ENCODE assay signal across 11 cellular contexts in the genomic region with DNA sequence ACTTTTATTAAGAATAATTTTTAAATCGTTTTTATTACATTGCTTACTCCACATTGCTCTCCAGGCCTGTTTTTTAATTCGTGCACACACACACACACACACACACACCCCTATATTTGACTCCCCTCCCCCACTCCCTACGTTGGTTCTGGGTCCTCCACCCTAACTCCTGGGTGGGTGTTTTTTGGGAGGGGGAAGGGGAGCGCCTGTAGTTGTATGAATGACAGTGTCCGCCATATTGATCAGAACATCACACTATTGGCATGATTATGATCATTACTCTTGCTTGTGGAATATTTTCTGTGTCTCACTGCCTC. TPM values are rescaled to one million over a fixed set of nuclear protein-coding genes. Genes with fewer than 3 reads are reported as not detected.
DNase-seq lines count a peak whose midpoint lies in the region; TF ChIP-seq lines count a peak whose summit lies in the region.
"Had no signal": no experiment of that assay in that cellular context is flagged by ENCODE, and none has a peak within 500 bp of the region (broad histone marks: within the 10 kb centered on the region; RNA-seq: fewer than 3 reads in every experiment).

No MANE protein-coding gene starts in this region.

- no peak overlapping the region for H3K4me3 ChIP-seq in CD8-positive, alpha-beta memory T cell (ENCODE audit: low read length)
- H3K4me3 ChIP-seq in colonic mucosa = peak overlapping the region; percentile 45
- H3K4me3 ChIP-seq in ovary = peak overlapping the region; percentile 73
- H3K4me3 ChIP-seq in Peyer's patch = peak overlapping the region in 2 of 4 donors; percentile 60 to 75

- peaks cover 33 to 53% (median 40%) of the 10 kb centered on the region in 3 donors for H3K4me1 Mint-ChIP-seq in CD8-positive, alpha-beta memory T cell
- H3K4me1 Mint-ChIP-seq in IgD-negative memory B cell = peaks cover 6 to 12% (median 10%) of the 10 kb centered on the region in 3 donors

- peaks cover 12 to 29% of the 10 kb centered on the region in 2 donors for H3K27me3 Mint-ChIP-seq in CD8-positive, alpha-beta memory T cell
- H3K27me3 Mint-ChIP-seq in IgD-negative memory B cell = peaks cover 38% of the 10 kb centered on the region

- H3K27ac Mint-ChIP-seq in CD8-positive, alpha-beta memory T cell = peak overlapping the region in 5 of 8 donors; percentile 3 to 72 (median 50)
- peak overlapping the region in 1 of 3 donors; percentile 53 for H3K27ac Mint-ChIP-seq in IgD-negative memory B cell

- TF ChIP-seq EP300 in ovary (IDR thresholded peaks at IDR 0.05) = no peak

- intact Hi-C loops in colonic mucosa (cut with DNase I) (no loop called here), ovary (cut with DNase I) (no loop called here)

- H3K4me3 Mint-ChIP-seq in CD8-positive, alpha-beta memory T cell = peak overlapping the region; percentile 71 to 94 (median 82)
- peak overlapping the region; percentile 27 to 81 (median 40) for H3K4me3 Mint-ChIP-seq in IgD-negative memory B cell

- H3K9me3 ChIP-seq in CD8-positive, alpha-beta memory T cell (ENCODE audit: low read length) = no peaks in the 10 kb centered on the region
- H3K9me3 ChIP-seq in colonic mucosa (no peaks in the 10 kb centered on the region), ovary (no peaks in the 10 kb centered on the region), Peyer's patch (no peaks in the 10 kb centered on the region)

- TF ChIP-seq CTCF in colonic mucosa (IDR thresholded peaks at IDR 0.05) (no peak), ovary (IDR thresholded peaks at IDR 0.05) (no peak), Peyer's patch (IDR thresholded peaks at IDR 0.05) (no peak)

- POLR2A ChIA-PET in CD8-positive, alpha-beta memory T cell (lab: Charles Lee) = no interaction called here

- TF ChIP-seq POLR2A in ovary (IDR thresholded peaks at IDR 0.05) = no peak
- no peak for TF ChIP-seq POLR2A in Peyer's patch (IDR thresholded peaks at IDR 0.05)

- H3K27me3 ChIP-seq in CD8-positive, alpha-beta memory T cell (ENCODE audit: insufficient read depth, low read length, poor library complexity, severe bottlenecking) = peaks cover 14% of the 10 kb centered on the region
- H3K27me3 ChIP-seq in colonic mucosa (peaks cover 39% of the 10 kb centered on the region), ovary (no peaks in the 10 kb centered on the region), Peyer's patch (no peaks in the 10 kb centered on the region)

- no peaks in the 10 kb centered on the region for H3K36me3 ChIP-seq in CD8-positive, alpha-beta memory T cell (ENCODE audit: insufficient read depth, low read length)
- H3K36me3 ChIP-seq in colonic mucosa (no peaks in the 10 kb centered on the region), ovary (no peaks in the 10 kb centered on the region), Peyer's patch (no peaks in the 10 kb centered on the region)

- no peak for DNase-seq in CD8-positive, alpha-beta memory T cell
- no peak for DNase-seq in colonic mucosa
- no peak for DNase-seq in ovary
- DNase-seq in RKO (ENCODE audit: low spot score) = no peak
- DNase-seq in Peyer's patch = no peak
- no peak for DNase-seq in NCI-H187 treated with DMSO at 0.1 percent for 48 hours (lab: John Stamatoyannopoulos, UW)
- DNase-seq: activated CD4-positive, alpha-beta T cell treated with anti-CD3 and anti-CD28 coated beads, Interleukin-2, amount 50 U/mL, for 1 hour; stimulated activated CD4-positive, alpha-beta T cell treated with anti-CD3 and anti-CD28 coated beads, Interleukin-4, amount 100 ng/mL, for 1 hour had no signal

- H3K36me3 Mint-ChIP-seq in CD8-positive, alpha-beta memory T cell = peaks cover 0 to 2% (median 0%) of the 10 kb centered on the region in 3 donors
- no peaks in the 10 kb centered on the region for H3K36me3 Mint-ChIP-seq in IgD-negative memory B cell

- no peak overlapping the region for H3K27ac ChIP-seq in CD8-positive, alpha-beta memory T cell (ENCODE audit: low read depth, low read length)
- H3K27ac ChIP-seq in colonic mucosa (no peak overlapping the region), ovary (no peak overlapping the region), Peyer's patch (no peak overlapping the region)

- no peak overlapping the region for H3K9ac ChIP-seq in colonic mucosa (ENCODE audit: low read depth in 2 of 2, low read length in 2 of 2)

- 13 to 33% (median 18%) methylated on average over 5 of the region's 5 CpGs for WGBS in ovary, 3 donors

- no peaks in the 10 kb centered on the region for H3K9me3 Mint-ChIP-seq in CD8-positive, alpha-beta memory T cell
- no peaks in the 10 kb centered on the region for H3K9me3 Mint-ChIP-seq in IgD-negative memory B cell

- peaks cover 24% of the 10 kb centered on the region for H3K4me1 ChIP-seq in CD8-positive, alpha-beta memory T cell (ENCODE audit: insufficient read depth, low read length)
- H3K4me1 ChIP-seq in colonic mucosa (peaks cover 5% of the 10 kb centered on the region), ovary (ENCODE audit: insufficient read depth) (peaks cover 8% of the 10 kb centered on the region), Peyer's patch (peaks cover 0 to 24% (median 14%) of the 10 kb centered on the region in 4 donors)

- CTCF ChIA-PET in CD8-positive, alpha-beta memory T cell (lab: Charles Lee) = interaction anchor here (1.0 kb wide), 1 partner anchor 12 kb away, joined by 3 read pairs; no protein-coding TSS in a partner anchor

RNA-seq across cellular contexts. Expression of gene GNAO1, which starts 1.3 kb away (rescaled TPM):
- total RNA-seq in CD8-positive, alpha-beta memory T cell = 1 to 10 TPM; 2.5 TPM
- 0.86 TPM for polyA plus RNA-seq in CD8-positive, alpha-beta memory T cell
- polyA plus RNA-seq in IgD-negative memory B cell (0.58 TPM), ovary (1 to 10 TPM; 1.1 to 3.8 TPM)
- total RNA-seq in colonic mucosa (10 to 100 TPM in 1 of 2 donors, 1 to 10 TPM in 1; 1.7 to 10.8 TPM), ovary (1 to 10 TPM in 6 of 7 donors, under 1 TPM in 1; 0.72 to 5.6 (median 2.7) TPM), Peyer's patch (10 to 100 TPM in 1 of 4 donors, 1 to 10 TPM in 3; 6.3 to 39.6 (median 7.3) TPM)
- total RNA-seq: bronchial epithelial cell, glomerular endothelial cell had no signal
